8 cellular contexts compared by ENCODE assay signal in the genomic region with DNA sequence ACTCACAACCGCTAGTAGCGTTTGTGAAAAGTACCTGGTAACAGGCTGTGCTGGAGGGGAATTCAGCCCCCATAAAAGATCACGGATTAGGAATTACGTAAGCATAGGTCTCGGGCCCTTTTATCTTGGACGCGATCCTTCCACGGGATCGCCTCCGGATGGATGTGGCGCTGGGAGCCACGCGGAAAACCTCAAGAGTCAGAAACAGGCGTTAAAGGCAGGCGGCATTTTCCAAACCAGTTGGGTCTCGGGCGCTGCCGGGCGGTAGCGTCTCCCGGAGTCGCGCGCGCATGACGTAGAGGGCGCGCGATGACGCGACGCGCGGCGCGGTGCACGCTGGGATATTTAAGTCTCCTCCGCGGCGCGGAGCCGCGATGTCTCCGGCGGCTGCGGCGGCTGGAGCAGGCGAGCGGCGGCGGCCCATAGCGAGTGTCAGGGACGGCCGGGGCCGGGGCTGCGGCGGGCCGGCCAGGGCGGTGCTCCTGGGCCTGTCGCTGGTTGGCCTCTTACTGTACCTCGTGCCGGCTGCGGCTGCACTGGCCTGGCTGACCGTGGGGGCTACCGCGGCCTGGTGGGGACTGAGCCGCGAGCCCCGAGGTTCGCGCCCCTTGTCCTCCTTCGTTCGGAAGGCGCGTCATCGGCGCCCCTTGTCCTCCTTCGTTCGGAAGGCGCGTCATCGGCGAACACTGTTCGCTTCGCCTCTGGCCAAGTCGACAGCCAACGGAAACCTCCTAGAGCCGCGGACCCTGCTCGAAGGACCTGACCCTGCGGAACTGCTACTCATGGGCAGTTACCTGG. TPM values are rescaled to one million over a fixed set of nuclear protein-coding genes. Genes with fewer than 3 reads are reported as not detected.
DNase-seq lines count a peak whose midpoint lies in the region; ATAC-seq and TF ChIP-seq lines count a peak whose summit lies in the region.

A gene (plus strand): TSS at position 348 of the 798 bp plus-strand sequence. CDS start 27 bp downstream, at position 375.

- TF ChIP-seq CTCF in activated CD8-positive, alpha-beta T cell treated with anti-CD3 and anti-CD28 coated beads for 36 hours (IDR thresholded peaks at IDR 0.05): no peak

- POLR2A ChIA-PET in activated CD8-positive, alpha-beta T cell treated with anti-CD3 and anti-CD28 coated beads for 36 hours (lab: Charles Lee): no interaction called here

- H3K27ac ChIP-seq in CD4-positive, CD25-positive, alpha-beta regulatory T cell (ENCODE audit: insufficient read depth, low read length, poor library complexity, severe bottlenecking): peak within 1 kb of the TSS; percentile 95

- H3K9me3 ChIP-seq in CD4-positive, CD25-positive, alpha-beta regulatory T cell (ENCODE audit: control insufficient read depth in 2 of 2, low read length in 2 of 2): no peaks in the 10 kb centered on the region

- no peaks in the 10 kb centered on the region for H3K27me3 Mint-ChIP-seq in CD4-positive, CD25-positive, alpha-beta regulatory T cell
- no peaks in the 10 kb centered on the region for H3K27me3 Mint-ChIP-seq in activated CD8-positive, alpha-beta T cell treated with anti-CD3 and anti-CD28 coated beads for 36 hours

- peaks cover 24% of the 10 kb centered on the region for H3K36me3 ChIP-seq in CD4-positive, CD25-positive, alpha-beta regulatory T cell (ENCODE audit: control insufficient read depth, insufficient read depth, low read length)

- intact Hi-C loops in activated CD8-positive, alpha-beta T cell treated with anti-CD3 and anti-CD28 coated beads for 36 hours (cut with micrococcal nuclease): no loop called here

- ATAC-seq in CD4-positive, CD25-positive, alpha-beta regulatory T cell (ENCODE audit: low read depth in 2 of 2): peak; percentile 94 to 97
- ATAC-seq in GM19395 (IDR thresholded peaks at IDR 0.05; ENCODE audit: unreplicated experiment) (peak; percentile 85), HG03558 (IDR thresholded peaks at IDR 0.05; ENCODE audit: extremely low read depth, unreplicated experiment) (peak; percentile 60)
- ATAC-seq in activated CD8-positive, alpha-beta T cell treated with anti-CD3 and anti-CD28 coated beads for 36 hours: peak; percentile 93

- DNase-seq in CD4-positive, CD25-positive, alpha-beta regulatory T cell: peak; percentile 79 to 93 (median 86)
- DNase-seq in NCI-H82 treated with DMSO at 0.1 percent for 48 hours (lab: John Stamatoyannopoulos, UW; ENCODE audit: unreplicated experiment) (peak; percentile 19), ecto neural progenitor cell (ENCODE audit: low spot score) (peak; percentile 91), lung microvascular endothelial cell (ENCODE audit: low read depth in 2 of 2) (peak; percentile 92 to 94)
- DNase-seq in activated CD8-positive, alpha-beta T cell treated with anti-CD3 and anti-CD28 coated beads for 36 hours: peak; percentile 89
- DNase-seq in stimulated activated CD4-positive, alpha-beta T cell treated with anti-CD3 and anti-CD28 coated beads, TNF-alpha, amount 100 ng/mL, for 4 hours (ENCODE audit: low read depth in 3 of 3): peak; percentile 63 to 78 (median 74)

- CTCF ChIA-PET in activated CD8-positive, alpha-beta T cell treated with anti-CD3 and anti-CD28 coated beads for 36 hours (lab: Charles Lee): no interaction called here

- H3K4me3 ChIP-seq in CD4-positive, CD25-positive, alpha-beta regulatory T cell (ENCODE audit: low read depth, low read length): peak within 1 kb of the TSS; percentile 95

- H3K4me3 Mint-ChIP-seq in CD4-positive, CD25-positive, alpha-beta regulatory T cell: peak within 1 kb of the TSS; percentile 95 to 99 (median 97)
- peak within 1 kb of the TSS; percentile 89 for H3K4me3 Mint-ChIP-seq in activated CD8-positive, alpha-beta T cell treated with anti-CD3 and anti-CD28 coated beads for 36 hours

- H3K9me3 Mint-ChIP-seq in CD4-positive, CD25-positive, alpha-beta regulatory T cell: no peaks in the 10 kb centered on the region
- no peaks in the 10 kb centered on the region for H3K9me3 Mint-ChIP-seq in activated CD8-positive, alpha-beta T cell treated with anti-CD3 and anti-CD28 coated beads for 36 hours

- H3K27me3 ChIP-seq in CD4-positive, CD25-positive, alpha-beta regulatory T cell (ENCODE audit: control insufficient read depth, insufficient read depth, low read length): no peaks in the 10 kb centered on the region

- H3K36me3 Mint-ChIP-seq in CD4-positive, CD25-positive, alpha-beta regulatory T cell: peaks cover 20% of the 10 kb centered on the region
- H3K36me3 Mint-ChIP-seq in activated CD8-positive, alpha-beta T cell treated with anti-CD3 and anti-CD28 coated beads for 36 hours (ENCODE audit: low read depth): peaks cover 55% of the 10 kb centered on the region

- peaks cover 16 to 56% (median 25%) of the 10 kb centered on the region in 4 donors for H3K4me1 Mint-ChIP-seq in CD4-positive, CD25-positive, alpha-beta regulatory T cell
- H3K4me1 Mint-ChIP-seq in activated CD8-positive, alpha-beta T cell treated with anti-CD3 and anti-CD28 coated beads for 36 hours (ENCODE audit: low read depth): peaks cover 29% of the 10 kb centered on the region

- H3K4me1 ChIP-seq in CD4-positive, CD25-positive, alpha-beta regulatory T cell (ENCODE audit: control insufficient read depth, insufficient read depth, low read length, poor library complexity, severe bottlenecking): peaks cover 26% of the 10 kb centered on the region

- peak within 1 kb of the TSS; percentile 98 to 99 (median 98) for H3K27ac Mint-ChIP-seq in CD4-positive, CD25-positive, alpha-beta regulatory T cell
- peak within 1 kb of the TSS; percentile 99 for H3K27ac Mint-ChIP-seq in activated CD8-positive, alpha-beta T cell treated with anti-CD3 and anti-CD28 coated beads for 36 hours

RNA-seq across cellular contexts. Expression of the gene that starts here (rescaled TPM):
- 66.9 TPM for total RNA-seq in CD4-positive, CD25-positive, alpha-beta regulatory T cell
- polyA plus RNA-seq in CD4-positive, CD25-positive, alpha-beta regulatory T cell: 1 to 10 TPM; 6.1 to 8.9 (median 7.8) TPM
- 10 to 100 TPM; 72.6 to 73.6 TPM for total RNA-seq in activated CD8-positive, alpha-beta T cell treated with anti-CD3 and anti-CD28 coated beads for 36 hours
- 3.3 and 3.8 TPM in 2 replicates for total RNA-seq in lung microvascular endothelial cell

Comparison
In these comparisons a context has a peak if more than half of its experiments do, and no peak if none do; other contexts are left out.
1. Peak in every context shown above with its lines: DNase-seq, ATAC-seq, H3K4me3 ChIP-seq and H3K27ac ChIP-seq.
2. RNA of the gene that starts here (total RNA-seq): 72.6 to 73.6 TPM in activated CD8-positive, alpha-beta T cell treated with anti-CD3 and anti-CD28 coated beads for 36 hours and 66.9 TPM in CD4-positive, CD25-positive, alpha-beta regulatory T cell (single experiment); 3.3 to 3.8 TPM in lung microvascular endothelial cell; every median in the first group is over 10 times any median in the second.
3. DNase-seq: peak in every context shown above with its lines; median percentile 93 in lung microvascular endothelial cell; 91 in ecto neural progenitor cell; 89 in activated CD8-positive, alpha-beta T cell treated with anti-CD3 and anti-CD28 coated beads for 36 hours; 86 in CD4-positive, CD25-positive, alpha-beta regulatory T cell; 74 in stimulated activated CD4-positive, alpha-beta T cell treated with anti-CD3 and anti-CD28 coated beads, TNF-alpha, amount 100 ng/mL, for 4 hours; 19 in NCI-H82 treated with DMSO at 0.1 percent for 48 hours.